In the genomic region with DNA sequence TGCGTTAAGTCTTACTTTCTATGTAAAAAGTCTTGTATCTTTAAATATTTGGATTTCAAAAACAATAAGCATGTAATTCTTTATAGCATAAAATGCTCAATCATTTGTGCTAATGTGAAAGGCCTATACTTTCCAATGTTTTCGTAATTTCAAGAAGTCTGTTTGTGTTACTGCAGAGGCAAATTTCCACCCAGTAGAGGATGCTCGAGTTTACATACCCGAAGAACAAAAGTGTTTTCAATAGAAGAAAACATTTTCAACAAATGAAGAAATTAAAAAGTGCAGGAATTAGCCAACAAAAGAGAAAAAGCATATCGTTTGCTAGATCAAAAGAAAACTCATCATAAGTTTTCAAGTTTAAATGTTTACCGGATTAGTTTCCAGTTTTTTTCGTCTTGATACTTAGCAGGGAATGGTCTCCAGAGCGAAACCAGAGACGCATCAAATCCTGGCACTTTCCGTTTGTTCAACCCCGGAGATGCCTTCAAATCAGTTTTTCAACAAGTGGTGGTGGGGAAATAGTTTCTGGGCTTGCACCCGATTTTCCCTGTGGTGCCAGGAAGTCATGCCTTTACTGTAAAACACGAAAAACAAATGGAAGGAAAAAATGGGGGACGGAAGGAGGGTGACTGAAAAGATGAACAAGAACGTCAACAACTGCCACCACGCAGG, we compare ENCODE assay signal across 8 cellular contexts. TPM values are rescaled to one million over a fixed set of nuclear protein-coding genes. Genes with fewer than 3 reads are reported as not detected.
DNase-seq lines count a peak whose midpoint lies in the region; ATAC-seq and TF ChIP-seq lines count a peak whose summit lies in the region.

No MANE protein-coding gene starts in this region.

- no peak for TF ChIP-seq POLR2A in vagina (IDR thresholded peaks at IDR 0.05)

- no peaks in the 10 kb centered on the region for H3K27me3 ChIP-seq in vagina

- H3K36me3 ChIP-seq in mesodermal cell (ENCODE audit: control insufficient read depth, insufficient read depth, low read length) (peaks cover 25% of the 10 kb centered on the region), vagina (peaks cover 0 to 13% of the 10 kb centered on the region in 2 donors)

- peak overlapping the region; percentile 96 for H3K27ac ChIP-seq in caudate nucleus (ENCODE audit: low read depth, low read length)
- H3K27ac ChIP-seq in mesodermal cell (ENCODE audit: low read depth, low read length, severe bottlenecking) = peak overlapping the region; percentile 93
- peak overlapping the region; percentile 99 for H3K27ac ChIP-seq in vagina

- intact Hi-C loops in vagina (cut with DNase I) = no loop called here

- H3K4me1 ChIP-seq in mesodermal cell (ENCODE audit: control insufficient read depth, insufficient read depth, low read length, poor library complexity, severe bottlenecking) = peaks cover 6% of the 10 kb centered on the region
- H3K4me1 ChIP-seq in vagina = peaks cover 43% of the 10 kb centered on the region

- H3K4me3 ChIP-seq in mesodermal cell (ENCODE audit: extremely low read depth, insufficient read depth, low read length, poor library complexity, severe bottlenecking) = peak overlapping the region; percentile 91
- H3K4me3 ChIP-seq in vagina = peak overlapping the region; percentile 73 to 97

- H3K9me3 ChIP-seq in mesodermal cell (ENCODE audit: control insufficient read depth, low read length) (no peaks in the 10 kb centered on the region), vagina (no peaks in the 10 kb centered on the region)

- DNase-seq in EH (ENCODE audit: low read depth) (peak; percentile 36), LHCN-M2 (ENCODE audit: low read depth) (peak; percentile 26), caudate nucleus (lab: John Stamatoyannopoulos, UW) (peak in 6 of 61 donors; percentile 10 to 51 (median 32)), vagina (ENCODE audit: extremely low spot score in 2 of 2) (no peak), NCI-H2227 treated with DMSO at 0.1 percent for 48 hours (lab: John Stamatoyannopoulos, UW) (no peak), SHP77 (lab: John Stamatoyannopoulos, UW) (no peak)

- ATAC-seq in HG02840 (IDR thresholded peaks at IDR 0.05; ENCODE audit: low FRiP score, unreplicated experiment) = no peak

- WGBS in mesodermal cell (ENCODE audit: insufficient coverage in 2 of 2), 2 experiments = 0 to 5% methylated on average over 7 to 9 of the region's 16 CpGs

- no peak for TF ChIP-seq CTCF in vagina (IDR thresholded peaks at IDR 0.05)

RNA-seq across cellular contexts. Expression of a gene that starts 1.0 kb away (rescaled TPM):
- total RNA-seq in LHCN-M2 (2014; rRNA removed) (60.1 and 68.1 TPM in 2 replicates), vagina (53.3 TPM)
- polyA plus RNA-seq in LHCN-M2 (2012) = 27.6 TPM
- polyA plus RNA-seq in mesodermal cell (2013, experiment 1 of 2) = 91.4 TPM
- 94.1 TPM for polyA plus RNA-seq in mesodermal cell (2013, experiment 2 of 2)

RNA-seq across cellular contexts. Expression of a gene that starts 1.3 kb away (rescaled TPM):
- 14.8 and 14.9 TPM in 2 replicates for total RNA-seq in LHCN-M2 (2014; rRNA removed)
- polyA plus RNA-seq in LHCN-M2 (2012) = 4.1 TPM
- 12.5 TPM for polyA plus RNA-seq in mesodermal cell (2013, experiment 1 of 2)
- 13.4 TPM for polyA plus RNA-seq in mesodermal cell (2013, experiment 2 of 2)
- total RNA-seq in vagina = 16.7 TPM

Comparison
In these comparisons a context has a peak if more than half of its experiments do, and no peak if none do; other contexts are left out.
1. DNase-seq: peak in EH (single experiment) and LHCN-M2 (single experiment); none in vagina (0 of 2), NCI-H2227 treated with DMSO at 0.1 percent for 48 hours (single experiment) and SHP77 (0 of 2).
2. Peak in every context shown above with its lines, with median percentiles within 50 percentile points of each other: H3K27ac ChIP-seq.